In genomic region chr9:94772654-94773303, GRCh38 we compare ENCODE assay signal across 10 cellular contexts. TPM values are rescaled to one million over a fixed set of nuclear protein-coding genes. Genes with fewer than 3 reads are reported as not detected.
DNase-seq lines count a peak whose midpoint lies in the region; ATAC-seq, FAIRE-seq and TF ChIP-seq lines count a peak whose summit lies in the region.
"Had no signal": no experiment of that assay in that cellular context is flagged by ENCODE, and none has a peak within 500 bp of the region (broad histone marks: within the 10 kb centered on the region; RNA-seq: fewer than 3 reads in every experiment).

No MANE protein-coding gene starts in this region.

- H3K36me3 ChIP-seq in SJSA1 (0 out of 2 replicates have a peak, but pooled peaks cover 3% of the 10 kb centered on the region), transverse colon (no peaks in the 10 kb centered on the region)

- FAIRE-seq in GM12891 (lab: Jason Lieb, UNC): no peak

- H3K27me3 ChIP-seq in SJSA1 (replicated peaks) (no peaks in the 10 kb centered on the region), transverse colon (no peaks in the 10 kb centered on the region)

- DNase-seq in AG08395 (ENCODE audit: low spot score): peak; percentile 34
- peak; percentile 36 for DNase-seq in NCI-H128 (lab: John Stamatoyannopoulos, UW; ENCODE audit: unreplicated experiment)
- DNase-seq in SJSA1 (ENCODE audit: low read depth in 1 of 2, low spot score in 2 of 2): peak; percentile 69 to 74
- peak; percentile 74 to 89 for DNase-seq in hippocampal formation (lab: John Stamatoyannopoulos, UW)
- DNase-seq in GM12891 (ENCODE audit: insufficient read length, low spot score): no peak
- no peak for DNase-seq in transverse colon
- DNase-seq: activated naive CD4-positive, alpha-beta T cell; stimulated activated CD4-positive, alpha-beta T cell treated with anti-CD3 and anti-CD28 coated beads, Interleukin-4, amount 100 ng/mL, for 1 hour had no signal

- H3K4me3 ChIP-seq in SJSA1 (no peak overlapping the region), transverse colon (no peak overlapping the region)

- in situ Hi-C loops in transverse colon (cut with MboI; ENCODE audit: low pct_ligation_motif_present in 1 of 4, low pct_unique_long_range_greater_than_20kb in 1 of 4, low sequenced_read_pairs in 3 of 4): no loop called here

- H3K4me1 ChIP-seq in SJSA1 (replicated peaks) (peaks cover 23% of the 10 kb centered on the region), transverse colon (peaks cover 0 to 2% (median 0%) of the 10 kb centered on the region in 4 donors)

- TF ChIP-seq POLR2A in GM12891 (IDR thresholded peaks at IDR 0.05; ENCODE audit: low read depth, low read length) (no peak), transverse colon (IDR thresholded peaks at IDR 0.05) (no peak)

- TF ChIP-seq EP300 in transverse colon (IDR thresholded peaks at IDR 0.05; ENCODE audit: low read depth): no peak

- H3K27ac ChIP-seq in SJSA1: no peak overlapping the region
- H3K27ac ChIP-seq in transverse colon: no peak overlapping the region

- ATAC-seq in HG03045 (IDR thresholded peaks at IDR 0.05; ENCODE audit: unreplicated experiment) (no peak), GM18909 (IDR thresholded peaks at IDR 0.05; ENCODE audit: poor library complexity, unreplicated experiment) (no peak)

- 68 to 77% methylated on average over 1 to 4 of the region's 4 CpGs for WGBS in transverse colon (ENCODE audit: low coverage in 1 of 2), 2 donors

- no peak for TF ChIP-seq CTCF in transverse colon (IDR thresholded peaks at IDR 0.05)

- H3K9me3 ChIP-seq in SJSA1 (replicated peaks) (no peaks in the 10 kb centered on the region), transverse colon (no peaks in the 10 kb centered on the region)

- intact Hi-C loops in transverse colon (cut with DNase I; ENCODE audit: low total_unique reads): no loop called here

TF ChIP-seq in GM12891, 5 proteins besides CTCF, POLR2A, EP300 and RAD21:
- TF ChIP-seq PAX5 (IDR thresholded peaks at IDR 0.05; ENCODE audit: insufficient read depth, low read length, severe bottlenecking): no peak
- TF ChIP-seq POU2F2 (IDR thresholded peaks at IDR 0.05; ENCODE audit: low read depth, low read length): no peak

RNA-seq across cellular contexts. Expression of gene AOPEP, which starts 46.3 kb away (rescaled TPM):
- 28.6 and 39.6 TPM in 2 replicates for total RNA-seq in SJSA1 (2014; rRNA removed; shearing (Covaris generic))
- 3.8 TPM for polyA plus RNA-seq in GM12891 (2012; ENCODE audit: low read depth, missing spikeins)
- 100 to 1,000 TPM in 1 of 4 donors, 10 to 100 TPM in 3; 53.0 to 129 (median 92.7) TPM for total RNA-seq in transverse colon

Comparison
In these comparisons a context has a peak if more than half of its experiments do, and no peak if none do; other contexts are left out.
1. DNase-seq: peak in AG08395 (single experiment), NCI-H128 (single experiment), SJSA1 (2 of 2) and hippocampal formation (2 of 2); none in GM12891 (single experiment) and transverse colon (single experiment).